In the genomic region with DNA sequence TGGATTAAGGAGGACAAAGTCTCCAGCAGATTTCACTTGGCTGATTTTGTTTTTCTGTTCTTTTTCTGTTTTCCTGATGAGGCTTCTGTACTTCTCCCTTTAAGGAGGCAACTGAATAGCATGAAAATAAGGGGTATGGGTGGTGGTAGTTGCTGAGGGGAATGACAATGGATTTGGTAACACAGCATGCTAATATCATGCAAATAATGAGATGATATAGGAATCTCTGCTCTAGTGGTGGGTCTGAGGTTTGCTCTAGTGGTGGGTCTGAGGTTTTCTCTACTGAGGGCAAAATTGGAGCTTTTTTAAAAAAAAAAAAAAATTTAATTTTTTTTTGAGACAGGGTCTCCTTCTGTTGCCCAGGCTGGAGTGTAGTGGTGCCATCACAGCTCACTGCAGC, we compare ENCODE assay signal across 11 cellular contexts.
"Had no signal": no experiment of that assay in that cellular context is flagged by ENCODE, and none has a peak within 500 bp of the region (broad histone marks: within the 10 kb centered on the region; RNA-seq: fewer than 3 reads in every experiment).

No MANE protein-coding gene starts in this region.

- H3K9me3 ChIP-seq: adrenal gland, ovary, upper lobe of left lung had no signal

- H3K27me3 ChIP-seq: adrenal gland, ovary, upper lobe of left lung had no signal

- H3K27ac Mint-ChIP-seq: activated CD4-positive, alpha-beta T cell treated with anti-CD3 and anti-CD28 coated beads, Interleukin-2, amount 10 ng/mL, durations not matched to agents 7 days and 5 days had no signal

- H3K27me3 Mint-ChIP-seq: activated B cell treated with CpG ODN at 0.5 μM for 24 hours; activated CD4-positive, alpha-beta T cell treated with anti-CD3 and anti-CD28 coated beads, Interleukin-2, amount 10 ng/mL, durations not matched to agents 7 days and 5 days; central memory CD8-positive, alpha-beta T cell had no signal

- DNase-seq: activated B cell treated with CpG ODN at 0.5 μM for 24 hours; activated CD4-positive, alpha-beta T cell treated with anti-CD3 and anti-CD28 coated beads, Interleukin-2, amount 10 ng/mL, durations not matched to agents 7 days and 5 days; activated naive CD4-positive, alpha-beta T cell treated with anti-CD3 and anti-CD28 coated beads, Interleukin-2, amount 50 U/mL, for 16 hours; adrenal gland; dermis blood vessel endothelial cell; left colon; ovary; stimulated activated naive CD4-positive, alpha-beta T cell; upper lobe of left lung had no signal

- H3K9me3 Mint-ChIP-seq: activated B cell treated with CpG ODN at 0.5 μM for 24 hours; activated CD4-positive, alpha-beta T cell treated with anti-CD3 and anti-CD28 coated beads, Interleukin-2, amount 10 ng/mL, durations not matched to agents 7 days and 5 days; central memory CD8-positive, alpha-beta T cell had no signal

- H3K4me3 ChIP-seq: adrenal gland, ovary, upper lobe of left lung had no signal

- H3K36me3 ChIP-seq: adrenal gland, ovary, upper lobe of left lung had no signal

- ATAC-seq: left colon, SK-N-SH treated with all-trans-retinoic acid at 6 μM for 48 hours had no signal

- H3K4me1 Mint-ChIP-seq: central memory CD8-positive, alpha-beta T cell had no signal

- H3K27ac ChIP-seq: adrenal gland, ovary had no signal

- H3K4me3 Mint-ChIP-seq: activated CD4-positive, alpha-beta T cell treated with anti-CD3 and anti-CD28 coated beads, Interleukin-2, amount 10 ng/mL, durations not matched to agents 7 days and 5 days; central memory CD8-positive, alpha-beta T cell had no signal
